ENCODE assay signal across 8 cellular contexts in the genomic region with DNA sequence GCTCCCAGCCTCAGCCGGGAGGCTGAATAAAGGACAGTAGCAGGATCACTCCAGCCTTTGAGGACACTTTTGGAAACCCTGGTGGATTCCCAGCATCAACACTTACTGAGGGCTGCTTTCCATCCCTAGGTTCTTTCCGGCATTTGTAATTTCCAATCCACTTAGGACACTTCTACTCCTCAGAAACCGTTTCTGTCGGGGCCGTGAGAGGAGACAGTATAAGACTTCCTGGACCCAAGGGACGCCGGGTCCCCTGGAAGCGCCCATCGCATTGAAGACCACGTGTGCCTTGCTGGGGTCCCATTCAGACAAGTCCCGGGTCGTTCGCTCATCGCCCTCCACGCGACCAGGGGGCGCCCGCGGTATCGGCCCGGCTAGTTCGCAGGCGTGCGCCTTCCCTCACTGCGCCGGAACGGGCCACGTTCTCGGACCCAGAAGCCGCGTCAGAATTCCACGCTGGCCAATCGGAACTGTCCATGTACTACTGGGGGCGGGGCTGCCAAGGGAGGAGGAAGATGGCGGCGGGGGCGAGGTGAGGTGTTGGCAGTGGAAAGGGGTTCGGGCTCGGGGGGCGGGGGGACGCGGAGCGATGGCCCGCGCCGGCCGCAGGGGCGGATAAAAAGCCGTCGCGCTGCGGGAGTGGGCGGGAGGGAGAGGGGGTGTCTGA. TPM values are rescaled to one million over a fixed set of nuclear protein-coding genes. Genes with fewer than 3 reads are reported as not detected.
A peak's percentile ranks its signal among the peaks of the same experiment; 100 is the strongest.
DNase-seq lines count a peak whose midpoint lies in the region; ATAC-seq and TF ChIP-seq lines count a peak whose summit lies in the region.

A gene (plus strand): TSS at position 479 of the 667 bp plus-strand sequence. CDS start 202 bp downstream, outside the sequence.

- H3K36me3 ChIP-seq in SJSA1 (peaks cover 20% of the 10 kb centered on the region), neuron (ENCODE audit: insufficient read depth, low read length) (peaks cover 6% of the 10 kb centered on the region)

- no peaks in the 10 kb centered on the region for H3K9me3 Mint-ChIP-seq in HFFc6

- H3K27ac Mint-ChIP-seq in HFFc6, result peak within 1 kb of the TSS; percentile 87

- peak; percentile 94 for ATAC-seq in foreskin keratinocyte

- peaks cover 7% of the 10 kb centered on the region; the same call in 1 of the 2 replicates for H3K4me1 ChIP-seq in SJSA1 (replicated peaks)
- H3K4me1 ChIP-seq in foreskin keratinocyte, result peaks cover 11% of the 10 kb centered on the region
- peaks cover 12% of the 10 kb centered on the region for H3K4me1 ChIP-seq in neuron (ENCODE audit: insufficient read depth, low read length)

- H2AFZ ChIP-seq in neuron (ENCODE audit: low read depth, low read length), result peak within 1 kb of the TSS; percentile 85

- H3K27me3 ChIP-seq in SJSA1 (replicated peaks) (no peaks in the 10 kb centered on the region), foreskin keratinocyte (no peaks in the 10 kb centered on the region), neuron (ENCODE audit: insufficient read depth, low read length) (no peaks in the 10 kb centered on the region)

- H3K27ac ChIP-seq in SJSA1 (peak within 1 kb of the TSS; percentile 36), foreskin keratinocyte (peak within 1 kb of the TSS; percentile 55)

- peaks cover 28% of the 10 kb centered on the region for H3K36me3 Mint-ChIP-seq in HFFc6 (ENCODE audit: low read depth)

- DNase-seq in GM04503 (ENCODE audit: low read depth), result peak; percentile 79
- peak; percentile 97 for DNase-seq in HFFc6
- peak; percentile 94 for DNase-seq in MV-4-11 (lab: John Stamatoyannopoulos, UW)
- DNase-seq in SJSA1 (ENCODE audit: low read depth in 1 of 2, low spot score in 2 of 2), result peak; percentile 93 to 98
- DNase-seq in activated gamma-delta T cell treated with anti-CD3 and anti-CD28 coated beads, Interleukin-2, amount 50 U/mL, for 16 hours (ENCODE audit: low read depth), result peak; percentile 98
- DNase-seq in foreskin keratinocyte, result peak; percentile 89 to 92
- peak; percentile 96 for DNase-seq in stromal cell of bone marrow (ENCODE audit: low read depth)

- peak within 1 kb of the TSS; percentile 95 for H3K4me3 Mint-ChIP-seq in HFFc6

- 0 out of 2 replicates have a peak, but pooled peaks cover 3% of the 10 kb centered on the region for H3K9me3 ChIP-seq in SJSA1 (replicated peaks)
- peaks cover 3% of the 10 kb centered on the region for H3K9me3 ChIP-seq in neuron (ENCODE audit: low read length)

- peak; percentile 80 for TF ChIP-seq CTCF in HFFc6 (IDR thresholded peaks at IDR 0.05)
- peak; percentile 98 for TF ChIP-seq CTCF in foreskin keratinocyte (conservative IDR thresholded peaks at IDR 0.05)

- peaks cover 51% of the 10 kb centered on the region for H3K4me1 Mint-ChIP-seq in HFFc6 (ENCODE audit: low read depth)

- peaks cover 7% of the 10 kb centered on the region for H3K27me3 Mint-ChIP-seq in HFFc6 (ENCODE audit: insufficient read depth)

- H3K4me3 ChIP-seq in SJSA1, result peak within 1 kb of the TSS; percentile 89
- H3K4me3 ChIP-seq in neuron (ENCODE audit: low read length), result peak within 1 kb of the TSS; percentile 57

RNA-seq across cellular contexts. Expression of the gene that starts here (rescaled TPM):
- 10 to 100 TPM; 44.4 to 55.2 (median 48.7) TPM for total RNA-seq in HFFc6 (2021; fragmentation: NEBNext Ultra II Directional; extraction: Animal tissue kit (Norgen Biotek cat#: 25700))
- total RNA-seq in SJSA1 (2014; rRNA removed; shearing (Covaris generic)), result 13.7 and 17.8 TPM in 2 replicates
- 30.8 and 32.3 TPM in 2 replicates for total RNA-seq in foreskin keratinocyte
- polyA plus RNA-seq in foreskin keratinocyte, result 16.1 and 18.5 TPM in 2 replicates

Comparison
In these comparisons a context has a peak if more than half of its experiments do, and no peak if none do; other contexts are left out.
1. Peak in every context shown above with its lines: DNase-seq, ATAC-seq, H3K4me3 ChIP-seq and H3K27ac ChIP-seq.